In genomic region chr10:77248104-77248503, GRCh38 we compare ENCODE assay signal across 25 cellular contexts.
A peak's percentile ranks its signal among the peaks of the same experiment; 100 is the strongest.
DNase-seq lines count a peak whose midpoint lies in the region; ATAC-seq, FAIRE-seq and TF ChIP-seq lines count a peak whose summit lies in the region.
"Had no signal": no experiment of that assay in that cellular context is flagged by ENCODE, and none has a peak within 500 bp of the region (broad histone marks: within the 10 kb centered on the region; RNA-seq: fewer than 3 reads in every experiment).

No MANE protein-coding gene starts in this region.

- H3K27me3 Mint-ChIP-seq in WTC11 (ENCODE audit: low read depth) (no peaks in the 10 kb centered on the region), type B pancreatic cell (peaks cover 4% of the 10 kb centered on the region)
- H3K27me3 Mint-ChIP-seq: activated CD4-positive, alpha-beta memory T cell treated with anti-CD3 and anti-CD28 coated beads, Interleukin-2, amount 10 ng/mL, durations not matched to agents 7 days and 5 days; activated naive CD8-positive, alpha-beta T cell treated with anti-CD3 and anti-CD28 coated beads, Interleukin-2, amount 10 ng/mL, durations not matched to agents 7 days and 5 days had no signal

- H3K4me1 ChIP-seq in esophagus muscularis mucosa = peaks cover 7 to 100% (median 98%) of the 10 kb centered on the region in 4 donors
- H3K4me1 ChIP-seq: psoas muscle had no signal

- H3K4me3 ChIP-seq in esophagus muscularis mucosa = no peak overlapping the region
- H3K4me3 ChIP-seq in neural cell (ENCODE audit: low read length) = no peak overlapping the region
- H3K4me3 ChIP-seq: body of pancreas, lower lobe of right lung, psoas muscle, skin epidermis had no signal

- TF ChIP-seq RAD21 in neural cell (conservative IDR thresholded peaks at IDR 0.05) = no peak

- H3K9ac ChIP-seq in neural cell (ENCODE audit: low read length) = no peak overlapping the region

- WGBS in esophagus muscularis mucosa = 74% methylated on average over 3 of the region's 3 CpGs

- intact Hi-C loops in esophagus muscularis mucosa (cut with DNase I) = no loop called here

- no peak for TF ChIP-seq POLR2A in esophagus muscularis mucosa (IDR thresholded peaks at IDR 0.05; ENCODE audit: low read depth)

- no peak overlapping the region for H2AFZ ChIP-seq in neural cell (ENCODE audit: low read depth, low read length)

- H3F3A ChIP-seq in neural cell (ENCODE audit: insufficient read depth, low read length, poor library complexity, severe bottlenecking) = peaks cover 6% of the 10 kb centered on the region

- H3K27ac Mint-ChIP-seq in WTC11 (no peak overlapping the region), type B pancreatic cell (peak overlapping the region; percentile 51)
- H3K27ac Mint-ChIP-seq: activated B cell treated with CpG ODN at 0.5 μM for 24 hours; activated CD4-positive, alpha-beta memory T cell treated with anti-CD3 and anti-CD28 coated beads, Interleukin-2, amount 10 ng/mL, durations not matched to agents 7 days and 5 days; activated naive CD8-positive, alpha-beta T cell treated with anti-CD3 and anti-CD28 coated beads, Interleukin-2, amount 10 ng/mL, durations not matched to agents 7 days and 5 days had no signal

- H3K9me3 Mint-ChIP-seq in WTC11 (no peaks in the 10 kb centered on the region), type B pancreatic cell (no peaks in the 10 kb centered on the region)
- H3K9me3 Mint-ChIP-seq: activated B cell treated with CpG ODN at 0.5 μM for 24 hours; activated CD4-positive, alpha-beta memory T cell treated with anti-CD3 and anti-CD28 coated beads, Interleukin-2, amount 10 ng/mL, durations not matched to agents 7 days and 5 days; activated naive CD8-positive, alpha-beta T cell treated with anti-CD3 and anti-CD28 coated beads, Interleukin-2, amount 10 ng/mL, durations not matched to agents 7 days and 5 days had no signal

- H3K27me3 ChIP-seq in esophagus muscularis mucosa (no peaks in the 10 kb centered on the region), neural cell (ENCODE audit: insufficient read depth, low read depth, low read length) (no peaks in the 10 kb centered on the region)
- H3K27me3 ChIP-seq: body of pancreas had no signal

- H3K4me1 Mint-ChIP-seq in WTC11 = peaks cover 8% of the 10 kb centered on the region
- H3K4me1 Mint-ChIP-seq in type B pancreatic cell (ENCODE audit: unreplicated experiment) = peaks cover 35% of the 10 kb centered on the region
- H3K4me1 Mint-ChIP-seq: activated B cell treated with CpG ODN at 0.5 μM for 24 hours; activated CD4-positive, alpha-beta memory T cell treated with anti-CD3 and anti-CD28 coated beads, Interleukin-2, amount 10 ng/mL, durations not matched to agents 7 days and 5 days had no signal

- H3K36me3 Mint-ChIP-seq in WTC11 (no peaks in the 10 kb centered on the region), type B pancreatic cell (no peaks in the 10 kb centered on the region)
- H3K36me3 Mint-ChIP-seq: activated naive CD8-positive, alpha-beta T cell treated with anti-CD3 and anti-CD28 coated beads, Interleukin-2, amount 10 ng/mL, durations not matched to agents 7 days and 5 days had no signal

- ATAC-seq in WTC11 = peak; percentile 79
- ATAC-seq: body of pancreas, psoas muscle, Right ventricle myocardium inferior had no signal

- H3K4me2 ChIP-seq in neural cell (ENCODE audit: low read length) = no peak overlapping the region

- no peaks in the 10 kb centered on the region for H4K20me1 ChIP-seq in neural cell (ENCODE audit: insufficient read depth)

- H3K27ac ChIP-seq in esophagus muscularis mucosa (replicated peaks in 1 of 4) (peak overlapping the region; percentile 76 to 83 (median 78)), neural cell (ENCODE audit: low read length) (peak overlapping the region; percentile 74)
- H3K27ac ChIP-seq: lower lobe of right lung, psoas muscle, skin epidermis had no signal

- H3K36me3 ChIP-seq in esophagus muscularis mucosa (no peaks in the 10 kb centered on the region), neural cell (ENCODE audit: insufficient read depth, low read length) (no peaks in the 10 kb centered on the region)
- H3K36me3 ChIP-seq: lower lobe of right lung had no signal

- H3K9me3 ChIP-seq in esophagus muscularis mucosa (no peaks in the 10 kb centered on the region), neural cell (ENCODE audit: low read length) (no peaks in the 10 kb centered on the region)
- H3K9me3 ChIP-seq: body of pancreas, lower lobe of right lung, psoas muscle had no signal

- peak; percentile 22 for DNase-seq in WTC11 (ENCODE audit: low spot score)
- no peak for DNase-seq in esophagus muscularis mucosa (ENCODE audit: extremely low spot score)
- no peak for DNase-seq in type B pancreatic cell (ENCODE audit: extremely low spot score, unreplicated experiment)
- DNase-seq in NCI-H146 (lab: John Stamatoyannopoulos, UW) = no peak
- DNase-seq in SIG-M5 (lab: John Stamatoyannopoulos, UW) = no peak
- DNase-seq in RCC 7860 (ENCODE audit: low spot score) = no peak
- DNase-seq: activated B cell treated with CpG ODN at 0.5 μM for 24 hours; activated CD4-positive, alpha-beta memory T cell treated with anti-CD3 and anti-CD28 coated beads, Interleukin-2, amount 10 ng/mL, durations not matched to agents 7 days and 5 days; activated effector memory CD4-positive, alpha-beta T cell treated with Interleukin-2 at 50 U/mL for 16 hours; activated naive CD8-positive, alpha-beta T cell treated with anti-CD3 and anti-CD28 coated beads, Interleukin-2, amount 10 ng/mL, durations not matched to agents 7 days and 5 days; body of pancreas; C1 segment of cervical spinal cord; DMS79 treated with DMSO at 0.1 percent for 48 hours; lower lobe of right lung; NCI-H2081 treated with DMSO at 0.1 percent for 48 hours; NCI-H446; psoas muscle; stimulated activated CD4-positive, alpha-beta T cell treated with anti-CD3 and anti-CD28 coated beads, Interleukin-2, amount 100 ng/mL, for 24 hours; SW 1271; T1000 had no signal

- no peak for FAIRE-seq in RCC 7860 (lab: Jason Lieb, UNC)
- FAIRE-seq: colon, endometrium had no signal

- TF ChIP-seq CTCF in WTC11 (IDR thresholded peaks at IDR 0.05) = no peak
- no peak for TF ChIP-seq CTCF in esophagus muscularis mucosa (IDR thresholded peaks at IDR 0.05)
- TF ChIP-seq CTCF in neural cell (IDR thresholded peaks at IDR 0.05; ENCODE audit: poor library complexity, severe bottlenecking) = no peak
- no peak for TF ChIP-seq CTCF in type B pancreatic cell (conservative IDR thresholded peaks at IDR 0.05)

- no peak overlapping the region for H3K4me3 Mint-ChIP-seq in WTC11
- no peak overlapping the region for H3K4me3 Mint-ChIP-seq in type B pancreatic cell
- H3K4me3 Mint-ChIP-seq: activated B cell treated with CpG ODN at 0.5 μM for 24 hours; activated CD4-positive, alpha-beta memory T cell treated with anti-CD3 and anti-CD28 coated beads, Interleukin-2, amount 10 ng/mL, durations not matched to agents 7 days and 5 days; activated naive CD8-positive, alpha-beta T cell treated with anti-CD3 and anti-CD28 coated beads, Interleukin-2, amount 10 ng/mL, durations not matched to agents 7 days and 5 days had no signal

- CTCF ChIA-PET in WTC11 (lab: Charles Lee) = interaction anchor here (1.0 to 1.8 kb wide), 5 partner anchors 19 to 463 kb away, joined by 3 to 13 read pairs (median 3); no protein-coding TSS in a partner anchor

- H3K9me2 ChIP-seq in neural cell (ENCODE audit: insufficient read depth, low read length) = no peaks in the 10 kb centered on the region

- no peaks in the 10 kb centered on the region for H3K79me2 ChIP-seq in neural cell (replicated peaks; ENCODE audit: insufficient read depth, low read length)

- POLR2A ChIA-PET in WTC11 (lab: Charles Lee) = no interaction called here

- TF ChIP-seq EP300 in esophagus muscularis mucosa (IDR thresholded peaks at IDR 0.05) (no peak), neural cell (conservative IDR thresholded peaks at IDR 0.05; ENCODE audit: poor library complexity, severe bottlenecking) (no peak)

TF ChIP-seq in WTC11, 78 proteins besides CTCF, POLR2A, EP300 and RAD21 (continues in another document):
- TF ChIP-seq E2F4 (CRISPR knock-in tag; IDR thresholded peaks at IDR 0.05; ENCODE audit: borderline replicate concordance, low read depth) (no peak), FOXJ3 (CRISPR knock-in tag; IDR thresholded peaks at IDR 0.05; ENCODE audit: borderline replicate concordance) (no peak), TEAD4 (CRISPR knock-in tag; IDR thresholded peaks at IDR 0.05) (no peak), NR1H2 (CRISPR knock-in tag; IDR thresholded peaks at IDR 0.05) (no peak), JUN (CRISPR knock-in tag; IDR thresholded peaks at IDR 0.05) (no peak)

TF ChIP-seq in neural cell, 6 proteins besides CTCF, POLR2A, EP300 and RAD21:
- TF ChIP-seq REST (IDR thresholded peaks at IDR 0.05; ENCODE audit: borderline replicate concordance) (no peak), MXI1 (conservative IDR thresholded peaks at IDR 0.05; ENCODE audit: poor library complexity, severe bottlenecking) (no peak), EZH2 (IDR thresholded peaks at IDR 0.05; ENCODE audit: borderline replicate concordance, insufficient read depth, low read length, poor library complexity, severe bottlenecking) (no peak), POLR2AphosphoS5 (IDR thresholded peaks at IDR 0.05) (no peak), SMC3 (conservative IDR thresholded peaks at IDR 0.05; ENCODE audit: poor library complexity) (no peak), TAF1 (IDR thresholded peaks at IDR 0.05; ENCODE audit: low read depth) (no peak)
